In genomic region chr3:184230603-184231528, GRCh38 we compare ENCODE assay signal across 8 cellular contexts. TPM values are rescaled to one million over a fixed set of nuclear protein-coding genes. Genes with fewer than 3 reads are reported as not detected.
DNase-seq lines count a peak whose midpoint lies in the region; ATAC-seq and TF ChIP-seq lines count a peak whose summit lies in the region.

No MANE protein-coding gene starts in this region.

- no peaks in the 10 kb centered on the region for H3K36me3 Mint-ChIP-seq in activated CD8-positive, alpha-beta T cell treated with anti-CD3 and anti-CD28 coated beads, Interleukin-2, amount 10 ng/mL, durations not matched to agents 7 days and 5 days (ENCODE audit: low read depth)

- H3K4me1 ChIP-seq in heart right ventricle (peaks cover 0 to 20% (median 11%) of the 10 kb centered on the region in 9 donors), upper lobe of right lung (peaks cover 9% of the 10 kb centered on the region)

- intact Hi-C loops in heart right ventricle (cut with DNase I) (no loop called here), Right ventricle myocardium superior (cut with DNase I) (no loop called here), upper lobe of right lung (cut with DNase I) (no loop called here)

- H3K4me3 ChIP-seq in heart right ventricle (peak overlapping the region; percentile 20 to 69 (median 54)), upper lobe of right lung (peak overlapping the region; percentile 47)

- H3K36me3 ChIP-seq in heart right ventricle (no peaks in the 10 kb centered on the region), upper lobe of right lung (no peaks in the 10 kb centered on the region)

- CTCF ChIA-PET in activated CD8-positive, alpha-beta T cell treated with anti-CD3 and anti-CD28 coated beads, Interleukin-2, amount 10 ng/mL, durations not matched to agents 7 days and 5 days (lab: Charles Lee), result interaction anchor here (0.9 to 1.1 kb wide), 2 partner anchors 19 to 25 kb away, joined by 4 to 5 read pairs; partner anchors contain the start of gene EEF1AKMT4

- 4 to 6% methylated on average over 63 to 79 of the region's 79 CpGs for WGBS in heart right ventricle, 2 donors

- H3K27ac Mint-ChIP-seq in activated CD8-positive, alpha-beta T cell treated with anti-CD3 and anti-CD28 coated beads, Interleukin-2, amount 10 ng/mL, durations not matched to agents 7 days and 5 days, result no peak overlapping the region

- H3K27me3 ChIP-seq in heart right ventricle (peaks cover 17 to 78% (median 52%) of the 10 kb centered on the region in 7 donors), upper lobe of right lung (peaks cover 36% of the 10 kb centered on the region)

- POLR2A ChIA-PET in activated CD8-positive, alpha-beta T cell treated with anti-CD3 and anti-CD28 coated beads, Interleukin-2, amount 10 ng/mL, durations not matched to agents 7 days and 5 days (lab: Charles Lee), result no interaction called here

- H3K27ac ChIP-seq in heart right ventricle (no peak overlapping the region), upper lobe of right lung (no peak overlapping the region)

- TF ChIP-seq CTCF in heart right ventricle (IDR thresholded peaks at IDR 0.05) (no peak), upper lobe of right lung (IDR thresholded peaks at IDR 0.05) (no peak)

- H3K4me1 Mint-ChIP-seq in activated CD8-positive, alpha-beta T cell treated with anti-CD3 and anti-CD28 coated beads, Interleukin-2, amount 10 ng/mL, durations not matched to agents 7 days and 5 days (ENCODE audit: low read depth), result peaks cover 9% of the 10 kb centered on the region

- peaks cover 44% of the 10 kb centered on the region for H3K27me3 Mint-ChIP-seq in activated CD8-positive, alpha-beta T cell treated with anti-CD3 and anti-CD28 coated beads, Interleukin-2, amount 10 ng/mL, durations not matched to agents 7 days and 5 days (ENCODE audit: low read depth)

- H3K4me3 Mint-ChIP-seq in activated CD8-positive, alpha-beta T cell treated with anti-CD3 and anti-CD28 coated beads, Interleukin-2, amount 10 ng/mL, durations not matched to agents 7 days and 5 days, result peak overlapping the region; percentile 64

- no peaks in the 10 kb centered on the region for H3K9me3 ChIP-seq in heart right ventricle
- H3K9me3 ChIP-seq in upper lobe of right lung, result no peaks in the 10 kb centered on the region

- ATAC-seq in heart right ventricle (no peak), Right ventricle myocardium superior (ENCODE audit: poor library complexity) (no peak), upper lobe of right lung (peak; percentile 23), GM19452 (IDR thresholded peaks at IDR 0.05; ENCODE audit: unreplicated experiment) (no peak)
- ATAC-seq in activated CD8-positive, alpha-beta T cell treated with anti-CD3 and anti-CD28 coated beads, Interleukin-2, amount 10 ng/mL, durations not matched to agents 7 days and 5 days, result no peak

- no peaks in the 10 kb centered on the region for H3K9me3 Mint-ChIP-seq in activated CD8-positive, alpha-beta T cell treated with anti-CD3 and anti-CD28 coated beads, Interleukin-2, amount 10 ng/mL, durations not matched to agents 7 days and 5 days (ENCODE audit: insufficient read depth)

- DNase-seq in heart right ventricle (no peak), Right ventricle myocardium superior (no peak), left kidney (ENCODE audit: low read depth, low spot score) (peak; percentile 39), upper lobe of right lung (no peak), RPMI8226 (no peak)
- no peak for DNase-seq in activated CD8-positive, alpha-beta T cell treated with anti-CD3 and anti-CD28 coated beads, Interleukin-2, amount 10 ng/mL, durations not matched to agents 7 days and 5 days
- DNase-seq in stimulated activated CD4-positive, alpha-beta T cell treated with anti-CD3 and anti-CD28 coated beads, Interleukin-2, amount 100 ng/mL, for 48 hours, result no peak

RNA-seq across cellular contexts. Expression of gene VWA5B2, which starts 1.5 kb away (rescaled TPM):
- total RNA-seq in heart right ventricle (under 1 TPM in 1 of 10 donors, not detected in 9; 0.09 TPM), Right ventricle myocardium superior (not detected), upper lobe of right lung (not detected)
- polyA plus RNA-seq in heart right ventricle, result under 1 TPM in 1 of 2 donors, not detected in 1; 0.03 TPM
- not detected for total RNA-seq in activated CD8-positive, alpha-beta T cell treated with anti-CD3 and anti-CD28 coated beads, Interleukin-2, amount 10 ng/mL, durations not matched to agents 7 days and 5 days

RNA-seq across cellular contexts. Expression of gene ALG3, which starts 17.9 kb away (rescaled TPM):
- total RNA-seq in heart right ventricle (10 to 100 TPM; 10.7 to 25.1 (median 13.3) TPM), Right ventricle myocardium superior (14.9 TPM), upper lobe of right lung (33.8 TPM)
- polyA plus RNA-seq in heart right ventricle, result 10 to 100 TPM; 16.8 to 63.6 TPM
- 10 to 100 TPM; 38.1 to 43.8 TPM for total RNA-seq in activated CD8-positive, alpha-beta T cell treated with anti-CD3 and anti-CD28 coated beads, Interleukin-2, amount 10 ng/mL, durations not matched to agents 7 days and 5 days

RNA-seq across cellular contexts. Expression of gene EEF1AKMT4, which starts 18.6 kb away (rescaled TPM):
- total RNA-seq in heart right ventricle, result 1 to 10 TPM in 7 of 10 donors, under 1 TPM in 3; 0.49 to 2.3 (median 1.1) TPM
- polyA plus RNA-seq in heart right ventricle, result 10 to 100 TPM in 1 of 2 donors, under 1 TPM in 1; 0.95 to 19.4 TPM
- 1.6 TPM for total RNA-seq in Right ventricle myocardium superior
- total RNA-seq in activated CD8-positive, alpha-beta T cell treated with anti-CD3 and anti-CD28 coated beads, Interleukin-2, amount 10 ng/mL, durations not matched to agents 7 days and 5 days, result 1 to 10 TPM; 4.5 to 4.7 TPM
- 2.7 TPM for total RNA-seq in upper lobe of right lung

RNA-seq across cellular contexts. Expression of gene CAMK2N2, which starts 30.5 kb away (rescaled TPM):
- under 1 TPM in 3 of 10 donors, not detected in 7; 0.20 to 0.30 (median 0.25) TPM for total RNA-seq in heart right ventricle
- polyA plus RNA-seq in heart right ventricle, result under 1 TPM in 1 of 2 donors, not detected in 1; 0.12 TPM
- total RNA-seq in Right ventricle myocardium superior, result not detected
- total RNA-seq in activated CD8-positive, alpha-beta T cell treated with anti-CD3 and anti-CD28 coated beads, Interleukin-2, amount 10 ng/mL, durations not matched to agents 7 days and 5 days, result not detected
- not detected for total RNA-seq in upper lobe of right lung

RNA-seq across cellular contexts. Expression of gene ABCF3, which starts 44.9 kb away (rescaled TPM):
- 10 to 100 TPM; 60.1 to 90.7 (median 68.3) TPM for total RNA-seq in heart right ventricle
- polyA plus RNA-seq in heart right ventricle, result 10 to 100 TPM; 78.0 to 87.9 TPM
- total RNA-seq in Right ventricle myocardium superior, result 69.3 TPM
- 10 to 100 TPM; 56.6 to 57.8 TPM for total RNA-seq in activated CD8-positive, alpha-beta T cell treated with anti-CD3 and anti-CD28 coated beads, Interleukin-2, amount 10 ng/mL, durations not matched to agents 7 days and 5 days
- total RNA-seq in upper lobe of right lung, result 60.9 TPM
